8 cellular contexts compared by ENCODE assay signal in genomic region chr18:48475635-48476549, GRCh38.
DNase-seq lines count a peak whose midpoint lies in the region; ATAC-seq and TF ChIP-seq lines count a peak whose summit lies in the region.

No MANE protein-coding gene starts in this region.

- H3K4me3 ChIP-seq in Caco-2 (ENCODE audit: low read depth, low read length) (no peak overlapping the region), coronary artery (no peak overlapping the region), left lung (no peak overlapping the region), thoracic aorta (no peak overlapping the region)

- H3K9me3 ChIP-seq in Caco-2 (no peaks in the 10 kb centered on the region), left lung (peaks cover 0 to 2% of the 10 kb centered on the region in 2 donors), thoracic aorta (no peaks in the 10 kb centered on the region)

- POLR2A ChIA-PET in Caco-2 (lab: Charles Lee) = no interaction called here

- no peak overlapping the region for H3K4me3 Mint-ChIP-seq in Caco-2 (ENCODE audit: unreplicated experiment)

- no peaks in the 10 kb centered on the region for H3K36me3 Mint-ChIP-seq in Caco-2 (ENCODE audit: insufficient read depth, unreplicated experiment)

- H3K27me3 Mint-ChIP-seq in Caco-2 (ENCODE audit: insufficient read depth, unreplicated experiment) = peaks cover 2% of the 10 kb centered on the region

- CTCF ChIA-PET in Caco-2 (lab: Charles Lee) = interaction anchor here (0.7 to 2.0 kb wide), 6 partner anchors 30 to 188 kb away, joined by 3 to 6 read pairs (median 4); no protein-coding TSS in a partner anchor

- H3K27me3 ChIP-seq in Caco-2 (replicated peaks; ENCODE audit: control insufficient read depth, insufficient read depth, low read length) (no peaks in the 10 kb centered on the region), left lung (no peaks in the 10 kb centered on the region), thoracic aorta (replicated peaks; ENCODE audit: insufficient read depth) (no peaks in the 10 kb centered on the region)

- H3K36me3 ChIP-seq in Caco-2 (ENCODE audit: control insufficient read depth, insufficient read depth, low read length) (no peaks in the 10 kb centered on the region), left lung (no peaks in the 10 kb centered on the region), thoracic aorta (no peaks in the 10 kb centered on the region)

- peaks cover 4% of the 10 kb centered on the region; the same call in 1 of the 2 replicates for H3K4me1 ChIP-seq in Caco-2
- no peaks in the 10 kb centered on the region for H3K4me1 ChIP-seq in left lung
- H3K4me1 ChIP-seq in thoracic aorta (ENCODE audit: control insufficient read depth in 1 of 2, low read depth in 2 of 2) = peaks cover 0 to 4% of the 10 kb centered on the region in 2 donors

- TF ChIP-seq CTCF in Caco-2 (IDR thresholded peaks at IDR 0.05; ENCODE audit: insufficient read depth in 1 of 2, low read depth in 1 of 2, low read length in 1 of 2, severe bottlenecking in 1 of 2, unreplicated experiment in 1 of 2) = peak; percentile 55 to 58
- TF ChIP-seq CTCF in GM20000 (IDR thresholded peaks at IDR 0.05; ENCODE audit: extremely low read depth, missing control alignments) = peak; percentile 69
- peak; percentile 71 for TF ChIP-seq CTCF in coronary artery (IDR thresholded peaks at IDR 0.05)
- TF ChIP-seq CTCF in left lung (IDR thresholded peaks at IDR 0.05) = peak; percentile 82 to 84
- peak; percentile 84 for TF ChIP-seq CTCF in thoracic aorta (IDR thresholded peaks at IDR 0.05)

- ATAC-seq in SK-N-SH treated with all-trans-retinoic acid at 6 μM for 48 hours (peak; percentile 99), left lung (peak; percentile 97), thoracic aorta (ENCODE audit: insufficient number of reproducible peaks, low FRiP score, low read depth) (peak; percentile 76)

- BruUV-seq in Caco-2 (replicated peaks; lab: Mats Ljungman, UMichigan) = no TSS peak

- DNase-seq in Caco-2 (peak; percentile 60 to 63), GM20000 (ENCODE audit: low spot score) (peak; percentile 68), NCI-H1417 treated with DMSO at 0.1 percent for 48 hours (lab: John Stamatoyannopoulos, UW) (peak; percentile 77), coronary artery (ENCODE audit: low spot score) (no peak), left lung (no peak), thoracic aorta (ENCODE audit: low spot score) (no peak)
- no peak for DNase-seq in activated CD8-positive, alpha-beta memory T cell treated with anti-CD3 and anti-CD28 coated beads for 24 hours

- H3K4me1 Mint-ChIP-seq in Caco-2 (ENCODE audit: low read depth, unreplicated experiment) = no peaks in the 10 kb centered on the region

- intact Hi-C loops in Caco-2 (cut with micrococcal nuclease; ENCODE audit: unreplicated experiment) = loop anchor here (1.0 to 2.0 kb wide), 4 partner anchors 12 to 191 kb away; no protein-coding TSS in a partner anchor
- intact Hi-C loops in left lung (cut with DNase I) = loop anchor here in 1 of 2 donors (5.0 kb wide), 1 partner anchor 186 kb away; no protein-coding TSS in a partner anchor

- no peak overlapping the region for H3K27ac Mint-ChIP-seq in Caco-2 (ENCODE audit: unreplicated experiment)

- no peak overlapping the region for H3K27ac ChIP-seq in coronary artery
- no peak overlapping the region for H3K27ac ChIP-seq in left lung
- no peak overlapping the region for H3K27ac ChIP-seq in thoracic aorta

- no peaks in the 10 kb centered on the region for H3K9me3 Mint-ChIP-seq in Caco-2 (ENCODE audit: unreplicated experiment)

TF ChIP-seq in SK-N-SH treated with all-trans-retinoic acid at 6 μM for 48 hours, 23 proteins besides CTCF, POLR2A, EP300 and RAD21:
- TF ChIP-seq TSHZ2 (CRISPR knock-in tag; IDR thresholded peaks at IDR 0.05) = no peak
- no peak for TF ChIP-seq ZFP30 (CRISPR knock-in tag; IDR thresholded peaks at IDR 0.05)
- TF ChIP-seq PPARA (CRISPR knock-in tag; IDR thresholded peaks at IDR 0.05; ENCODE audit: borderline replicate concordance) = no peak
- TF ChIP-seq ISL1 (CRISPR knock-in tag; IDR thresholded peaks at IDR 0.05) = no peak
- TF ChIP-seq RARB (CRISPR knock-in tag; IDR thresholded peaks at IDR 0.05) = no peak
- TF ChIP-seq BACH2 (CRISPR knock-in tag; IDR thresholded peaks at IDR 0.05; ENCODE audit: borderline replicate concordance) = no peak
- TF ChIP-seq CREB5 (CRISPR knock-in tag; IDR thresholded peaks at IDR 0.05; ENCODE audit: low read depth) = no peak
- TF ChIP-seq ESRRG (CRISPR knock-in tag; IDR thresholded peaks at IDR 0.05) = no peak
- no peak for TF ChIP-seq ZNF8 (CRISPR knock-in tag; IDR thresholded peaks at IDR 0.05)
- TF ChIP-seq ZNF70 (CRISPR knock-in tag; IDR thresholded peaks at IDR 0.05) = no peak
- TF ChIP-seq GLIS3 (CRISPR knock-in tag; IDR thresholded peaks at IDR 0.05) = no peak
- no peak for TF ChIP-seq ZC3H10 (CRISPR knock-in tag; IDR thresholded peaks at IDR 0.05)
- TF ChIP-seq PATZ1 (CRISPR knock-in tag; IDR thresholded peaks at IDR 0.05; ENCODE audit: borderline replicate concordance) = no peak
- TF ChIP-seq CSRNP3 (CRISPR knock-in tag; IDR thresholded peaks at IDR 0.05) = no peak
- no peak for TF ChIP-seq OSR1 (CRISPR knock-in tag; IDR thresholded peaks at IDR 0.05)
- no peak for TF ChIP-seq SNAI2 (CRISPR knock-in tag; IDR thresholded peaks at IDR 0.05)
- TF ChIP-seq ZNF565 (CRISPR knock-in tag; conservative IDR thresholded peaks at IDR 0.05; ENCODE audit: low read depth) = no peak
- TF ChIP-seq CSDC2 (CRISPR knock-in tag; IDR thresholded peaks at IDR 0.05) = no peak
TF ChIP-seq in SK-N-SH treated with all-trans-retinoic acid at 6 μM for 48 hours: peak in this region for 0.

Comparison
In these comparisons a context has a peak if more than half of its experiments do, and no peak if none do; other contexts are left out.
1. DNase-seq: peak in Caco-2 (2 of 2), GM20000 (single experiment) and NCI-H1417 treated with DMSO at 0.1 percent for 48 hours (single experiment); none in coronary artery (single experiment), left lung (0 of 2), thoracic aorta (single experiment) and activated CD8-positive, alpha-beta memory T cell treated with anti-CD3 and anti-CD28 coated beads for 24 hours (single experiment).
2. Peak in every context shown above with its lines, with median percentiles within 50 percentile points of each other: CTCF ChIP-seq and ATAC-seq.